In genomic region chr15:58357529-58358476, GRCh38 we compare ENCODE assay signal across 1 cellular context.
TF ChIP-seq lines count a peak whose summit lies in the region.

No MANE protein-coding gene starts in this region.

TF ChIP-seq in GM12878, 131 proteins besides CTCF, POLR2A, EP300 and RAD21 (continued from another document):
- 0 out of 2 replicates have a peak, but pooled peaks have one; percentile 43 for TF ChIP-seq ATF7 (IDR thresholded peaks at IDR 0.05; ENCODE audit: low read depth)
- peak; percentile 19; the same call in 1 of the 2 replicates for TF ChIP-seq RUNX3 (IDR thresholded peaks at IDR 0.05; ENCODE audit: low read length)
